In genomic region chr2:8691859-8692437, GRCh38 we compare ENCODE assay signal across 26 cellular contexts.
"Had no signal": no experiment of that assay in that cellular context is flagged by ENCODE, and none has a peak within 500 bp of the region (broad histone marks: within the 10 kb centered on the region; RNA-seq: fewer than 3 reads in every experiment).

No MANE protein-coding gene starts in this region.

- H3K4me3 Mint-ChIP-seq: memory B cell; naive B cell; natural killer cell; nephron progenitor cell; stimulated activated naive CD8-positive, alpha-beta T cell treated with anti-CD3 and anti-CD28 coated beads, Interleukin-15, Interleukin-2, amounts not matched to agents 100 ng/mL and 50 ng/mL, for 24 hours had no signal

- H3K36me3 Mint-ChIP-seq: memory B cell; natural killer cell; stimulated activated effector memory CD8-positive, alpha-beta T cell treated with anti-CD3 and anti-CD28 coated beads, Interleukin-12 subunit alpha, Interleukin-12 subunit beta, amount 100 ng/mL, for 72 hours had no signal

- H3K4me1 ChIP-seq: pancreas, prostate gland, uterus had no signal

- ATAC-seq: natural killer cell; right cardiac atrium; sciatic nerve; stimulated activated effector memory CD8-positive, alpha-beta T cell treated with anti-CD3 and anti-CD28 coated beads, Interleukin-12 subunit alpha, Interleukin-12 subunit beta, amount 100 ng/mL, for 72 hours had no signal

- H3K36me3 ChIP-seq: left ventricle myocardium inferior, pancreas, prostate gland, spleen, suprapubic skin, thoracic aorta, tibial artery, uterus had no signal

- H3K9me3 Mint-ChIP-seq: memory B cell; natural killer cell; stimulated activated effector memory CD8-positive, alpha-beta T cell treated with anti-CD3 and anti-CD28 coated beads, Interleukin-12 subunit alpha, Interleukin-12 subunit beta, amount 100 ng/mL, for 72 hours; stimulated activated naive CD8-positive, alpha-beta T cell treated with anti-CD3 and anti-CD28 coated beads, Interleukin-15, Interleukin-2, amounts not matched to agents 100 ng/mL and 50 ng/mL, for 24 hours had no signal

- H3K27ac ChIP-seq: left ventricle myocardium inferior, pancreas, prostate gland, skin epidermis, spleen, suprapubic skin, thoracic aorta, tibial artery, uterus had no signal

- H3K27me3 ChIP-seq: tibial artery, uterus had no signal

- H3K9me3 ChIP-seq: left ventricle myocardium inferior, pancreas, prostate gland, spleen, suprapubic skin, thoracic aorta, tibial artery, uterus had no signal

- H3K4me1 Mint-ChIP-seq: memory B cell, naive B cell, nephron progenitor cell had no signal

- DNase-seq: hypothalamus; immature natural killer cell; kidney; left ventricle myocardium inferior; naive B cell; natural killer cell; nephron progenitor cell; nucleus accumbens; pancreas; posterior cingulate gyrus; retina; right cardiac atrium; spleen; stimulated activated CD4-positive, alpha-beta T cell treated with anti-CD3 and anti-CD28 coated beads, Interleukin-4, amount 100 ng/mL, for 24 hours; stimulated activated naive CD4-positive, alpha-beta T cell; tibial artery; trophoblast cell; uterus had no signal

- H3K27ac Mint-ChIP-seq: memory B cell; naive B cell; natural killer cell; nephron progenitor cell; stimulated activated effector memory CD8-positive, alpha-beta T cell treated with anti-CD3 and anti-CD28 coated beads, Interleukin-12 subunit alpha, Interleukin-12 subunit beta, amount 100 ng/mL, for 72 hours; stimulated activated naive CD8-positive, alpha-beta T cell treated with anti-CD3 and anti-CD28 coated beads, Interleukin-15, Interleukin-2, amounts not matched to agents 100 ng/mL and 50 ng/mL, for 24 hours had no signal

- H3K4me3 ChIP-seq: left ventricle myocardium inferior, pancreas, prostate gland, skin epidermis, spleen, suprapubic skin, thoracic aorta, tibial artery, uterus had no signal
